ENCODE assay signal across 9 cellular contexts in the genomic region with DNA sequence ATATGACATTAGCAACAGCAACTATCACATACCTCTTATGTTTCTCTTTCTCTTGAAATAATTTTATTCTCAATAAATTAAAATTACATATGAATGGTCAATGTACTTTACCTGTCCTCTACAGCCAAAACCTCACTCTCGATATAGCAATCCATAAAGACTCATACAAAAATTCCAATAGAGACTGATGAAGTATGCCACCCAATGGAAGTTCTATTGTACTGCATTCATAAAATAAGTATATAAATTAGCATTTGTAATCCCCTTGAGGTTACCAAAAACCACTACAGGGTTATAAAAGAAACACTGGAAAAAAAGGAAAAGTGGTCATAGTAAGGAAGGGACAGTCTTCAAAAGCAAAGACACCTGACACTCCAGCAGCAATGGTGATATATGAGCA. TPM values are rescaled to one million over a fixed set of nuclear protein-coding genes. Genes with fewer than 3 reads are reported as not detected.
A peak's percentile ranks its signal among the peaks of the same experiment; 100 is the strongest.
DNase-seq lines count a peak whose midpoint lies in the region; ATAC-seq and TF ChIP-seq lines count a peak whose summit lies in the region.
"Had no signal": no experiment of that assay in that cellular context is flagged by ENCODE, and none has a peak within 500 bp of the region (broad histone marks: within the 10 kb centered on the region; RNA-seq: fewer than 3 reads in every experiment).

No MANE protein-coding gene starts in this region.

- no peaks in the 10 kb centered on the region for H3K36me3 ChIP-seq in OCI-LY3 (replicated peaks; ENCODE audit: low read depth, low read length)
- H3K36me3 ChIP-seq in esophagus muscularis mucosa = peaks cover 3 to 21% (median 10%) of the 10 kb centered on the region in 4 donors
- no peaks in the 10 kb centered on the region for H3K36me3 ChIP-seq in parathyroid adenoma (ENCODE audit: control insufficient read depth, insufficient read depth, low read length)

- ATAC-seq in GM18870 (IDR thresholded peaks at IDR 0.05; ENCODE audit: unreplicated experiment) = no peak

- H3K27me3 ChIP-seq in OCI-LY3 (ENCODE audit: low read depth, low read length) = no peaks in the 10 kb centered on the region
- peaks cover 0 to 5% (median 0%) of the 10 kb centered on the region in 4 donors for H3K27me3 ChIP-seq in esophagus muscularis mucosa
- no peaks in the 10 kb centered on the region for H3K27me3 ChIP-seq in parathyroid adenoma (ENCODE audit: control insufficient read depth, insufficient read depth, low read length)

- no peak for TF ChIP-seq POLR2A in esophagus muscularis mucosa (IDR thresholded peaks at IDR 0.05; ENCODE audit: low read depth)

- no peak for TF ChIP-seq EP300 in esophagus muscularis mucosa (IDR thresholded peaks at IDR 0.05)

- TF ChIP-seq CTCF in OCI-LY3 (IDR thresholded peaks at IDR 0.05; ENCODE audit: low read depth, low read length) = peak; percentile 52
- peak; percentile 28 to 40 (median 31) for TF ChIP-seq CTCF in esophagus muscularis mucosa (IDR thresholded peaks at IDR 0.05)
- TF ChIP-seq CTCF in parathyroid adenoma (IDR thresholded peaks at IDR 0.05) = peak; percentile 18

- WGBS in esophagus muscularis mucosa = 58% methylated on average over 1 of the region's 1 CpG

- intact Hi-C loops in esophagus muscularis mucosa (cut with DNase I) = loop anchor here (5.0 kb wide), 1 partner anchor 61 kb away; no protein-coding TSS in a partner anchor

- H2AFZ ChIP-seq in OCI-LY3 (ENCODE audit: low read depth, low read length) (no peak overlapping the region), parathyroid adenoma (no peak overlapping the region)

- no peaks in the 10 kb centered on the region for H3K9me3 ChIP-seq in OCI-LY3 (ENCODE audit: insufficient read depth, low read length)
- H3K9me3 ChIP-seq in esophagus muscularis mucosa = no peaks in the 10 kb centered on the region
- H3K9me3 ChIP-seq in parathyroid adenoma (ENCODE audit: control insufficient read depth, low read length) = no peaks in the 10 kb centered on the region

- no peaks in the 10 kb centered on the region for H3K79me2 ChIP-seq in OCI-LY3 (ENCODE audit: low read length)
- H3K79me2 ChIP-seq in parathyroid adenoma = no peaks in the 10 kb centered on the region

- H3K9ac ChIP-seq in OCI-LY3 (ENCODE audit: low read length) = no peak overlapping the region
- no peak overlapping the region for H3K9ac ChIP-seq in parathyroid adenoma

- H3K4me3 ChIP-seq in OCI-LY3 (ENCODE audit: low read length) (no peak overlapping the region), esophagus muscularis mucosa (no peak overlapping the region), parathyroid adenoma (ENCODE audit: low read depth, low read length) (no peak overlapping the region)

- DNase-seq in DMS 273 (lab: John Stamatoyannopoulos, UW; ENCODE audit: unreplicated experiment) = peak; percentile 30
- DNase-seq in DMS 273 treated with DMSO at 0.1 percent for 48 hours (lab: John Stamatoyannopoulos, UW) = no peak
- no peak for DNase-seq in esophagus muscularis mucosa (ENCODE audit: extremely low spot score)
- no peak for DNase-seq in NCI-H2107 treated with DMSO at 0.1 percent for 48 hours (lab: John Stamatoyannopoulos, UW; ENCODE audit: unreplicated experiment)
- no peak for DNase-seq in stimulated activated CD4-positive, alpha-beta T cell treated with anti-CD3 and anti-CD28 coated beads, Interleukin-15, amount 100 ng/mL, for 24 hours

- H3K4me2 ChIP-seq in OCI-LY3 (ENCODE audit: low read length) = no peak overlapping the region
- H3K4me2 ChIP-seq in parathyroid adenoma (ENCODE audit: low read length) = no peak overlapping the region

- no peaks in the 10 kb centered on the region for H4K20me1 ChIP-seq in OCI-LY3 (ENCODE audit: insufficient read depth, low read length)

- H3K27ac ChIP-seq in OCI-LY3 (ENCODE audit: low read length) = no peak overlapping the region
- H3K27ac ChIP-seq in esophagus muscularis mucosa (replicated peaks in 1 of 4) = no peak overlapping the region
- H3K27ac ChIP-seq in parathyroid adenoma = no peak overlapping the region

- H3K4me1 ChIP-seq in OCI-LY3 (ENCODE audit: low read length) = peaks cover 19% of the 10 kb centered on the region
- H3K4me1 ChIP-seq in esophagus muscularis mucosa = no peaks in the 10 kb centered on the region
- H3K4me1 ChIP-seq in parathyroid adenoma = peaks cover 4% of the 10 kb centered on the region

RNA-seq across cellular contexts. Expression of a gene that starts 32.8 kb away (rescaled TPM):
- total RNA-seq in esophagus muscularis mucosa = under 1 TPM in 2 of 4 donors, not detected in 2; 0.11 to 0.17 TPM
- total RNA-seq: mononuclear cell had no signal

RNA-seq across cellular contexts. Expression of a gene that starts 47.0 kb away (rescaled TPM):
- total RNA-seq in esophagus muscularis mucosa = 10 to 100 TPM in 2 of 4 donors, 1 to 10 TPM in 2; 9.8 to 11.1 (median 10.2) TPM

RNA-seq across cellular contexts. Expression of a gene that starts 49.8 kb away (rescaled TPM):
- not detected for total RNA-seq in esophagus muscularis mucosa
- total RNA-seq: mononuclear cell had no signal
